In the genomic region with DNA sequence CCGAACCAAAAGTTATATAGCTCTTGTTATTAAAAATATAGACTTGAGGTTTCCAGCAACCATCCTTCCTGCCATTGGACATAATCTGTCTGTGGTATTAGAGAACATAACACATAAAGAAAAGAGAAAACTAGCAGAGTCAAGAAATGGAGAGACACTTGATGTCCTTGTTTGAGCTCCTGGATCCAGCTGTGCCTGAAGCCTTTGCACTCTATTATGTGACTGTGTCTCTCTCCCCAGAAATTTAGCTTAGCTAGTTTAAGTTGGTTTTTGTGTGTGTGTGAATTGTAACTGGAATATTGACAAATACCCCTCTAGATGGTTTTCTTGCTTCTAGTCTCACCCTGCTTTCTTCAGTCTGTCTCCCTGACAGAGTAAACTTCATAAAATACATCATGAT, we compare ENCODE assay signal across 34 cellular contexts.
"Had no signal": no experiment of that assay in that cellular context is flagged by ENCODE, and none has a peak within 500 bp of the region (broad histone marks: within the 10 kb centered on the region; RNA-seq: fewer than 3 reads in every experiment).

No MANE protein-coding gene starts in this region.

- H3K9me3 ChIP-seq: adrenal gland, ascending aorta, body of pancreas, breast epithelium had no signal

- H3K36me3 ChIP-seq: adrenal gland, ascending aorta, brain microvascular endothelial cell, breast epithelium, cardiac muscle cell had no signal

- H3K4me3 ChIP-seq: adrenal gland, ascending aorta, body of pancreas, breast epithelium, cardiac muscle cell had no signal

- DNase-seq: activated effector memory CD4-positive, alpha-beta T cell treated with anti-CD3 and anti-CD28 coated beads, Interleukin-2, amount 50 U/mL, for 16 hours; activated effector memory CD4-positive, alpha-beta T cell treated with Interleukin-2 at 50 U/mL for 16 hours; activated gamma-delta T cell; activated gamma-delta T cell treated with Interleukin-2 at 50 U/mL for 16 hours; activated naive CD4-positive, alpha-beta T cell; activated naive CD4-positive, alpha-beta T cell treated with anti-CD3 and anti-CD28 coated beads for 36 hours; activated naive CD4-positive, alpha-beta T cell treated with anti-CD3 and anti-CD28 coated beads, Interleukin-2, amount 10 ng/mL, durations not matched to agents 7 days and 5 days; activated naive CD4-positive, alpha-beta T cell treated with anti-CD3 and anti-CD28 coated beads, Interleukin-2, amount 50 U/mL, for 16 hours; activated naive CD4-positive, alpha-beta T cell treated with Interleukin-2 at 50 U/mL for 16 hours; activated naive CD8-positive, alpha-beta T cell treated with anti-CD3 and anti-CD28 coated beads for 36 hours; activated naive CD8-positive, alpha-beta T cell treated with anti-CD3 and anti-CD28 coated beads, Interleukin-2, amount 10 ng/mL, durations not matched to agents 7 days and 5 days; activated naive CD8-positive, alpha-beta T cell treated with anti-CD3 and anti-CD28 coated beads, Interleukin-2, amount 50 U/mL, for 24 hours; activated T-cell treated with anti-CD3 and anti-CD28 coated beads, Interleukin-2, amount 50 U/mL, for 1 hour; activated T-cell treated with anti-CD3 and anti-CD28 coated beads, Interleukin-2, amount 50 U/mL, for 24 hours; activated T-cell treated with anti-CD3 and anti-CD28 coated beads, Interleukin-2, amount 50 U/mL, for 4 hours; activated T-cell treated with anti-CD3 and anti-CD28 coated beads, Interleukin-2, amount 50 U/mL, for 48 hours; activated T-cell treated with anti-CD3 and anti-CD28 coated beads, Interleukin-2, amount 50 U/mL, for 72 hours; adrenal gland; amniotic stem cell; amygdala; anterior cingulate cortex; aorta; body of pancreas; brain microvascular endothelial cell; caudate nucleus; central memory CD4-positive, alpha-beta T cell; cerebellar nuclear complex had no signal

- ATAC-seq: activated naive CD4-positive, alpha-beta T cell treated with anti-CD3 and anti-CD28 coated beads, Interleukin-2, amount 50 U/mL, for 72 hours; activated naive CD8-positive, alpha-beta T cell treated with anti-CD3 and anti-CD28 coated beads, Interleukin-2, amount 50 U/mL, for 24 hours; activated T-cell treated with anti-CD3 and anti-CD28 coated beads, Interleukin-2, amount 50 U/mL, for 4 hours; activated T-cell treated with anti-CD3 and anti-CD28 coated beads, Interleukin-2, amount 50 U/mL, for 72 hours; activated T-helper 17 cell treated with anti-CD3 and anti-CD28 coated beads, Interleukin-2, amount 50 U/mL, for 72 hours; body of pancreas had no signal

- H3K27me3 ChIP-seq: adrenal gland, ascending aorta, body of pancreas, breast epithelium, cardiac muscle cell had no signal

- H3K4me1 ChIP-seq: adrenal gland, ascending aorta, breast epithelium had no signal

- H3K27ac ChIP-seq: adrenal gland, ascending aorta, body of pancreas, brain microvascular endothelial cell, breast epithelium, cardiac muscle cell had no signal

- FAIRE-seq: astrocyte, bronchial epithelial cell had no signal
